ENCODE assay signal across 9 cellular contexts in genomic region chrX:112691361-112691760, GRCh38. TPM values are rescaled to one million over a fixed set of nuclear protein-coding genes. Genes with fewer than 3 reads are reported as not detected.
"Had no signal": no experiment of that assay in that cellular context is flagged by ENCODE, and none has a peak within 500 bp of the region (broad histone marks: within the 10 kb centered on the region; RNA-seq: fewer than 3 reads in every experiment).

No MANE protein-coding gene starts in this region.

- H3K36me3 ChIP-seq: HAP-1 had no signal

- H3K9me3 Mint-ChIP-seq: IgD-negative memory B cell had no signal

- H3K36me3 Mint-ChIP-seq: IgD-negative memory B cell had no signal

- H3K4me3 ChIP-seq: GM23248, HAP-1 had no signal

- H2AFZ ChIP-seq: GM23248 had no signal

- H3K4me1 Mint-ChIP-seq: IgD-negative memory B cell had no signal

- H3K4me1 ChIP-seq: HAP-1 had no signal

- H3K4me3 Mint-ChIP-seq: IgD-negative memory B cell had no signal

- H3K9ac ChIP-seq: GM23248 had no signal

- DNase-seq: GM23248, GOT3, H7, KBM-7 had no signal

- ATAC-seq: HCT116 had no signal

- FAIRE-seq: HTR-8/SVneo had no signal

- H3K27ac Mint-ChIP-seq: IgD-negative memory B cell had no signal

- H3K27ac ChIP-seq: GM23248 had no signal

RNA-seq across cellular contexts. Expression of gene LHFPL1, which starts 11.6 kb away (rescaled TPM):
- total RNA-seq: GM23248, HT-29 had no signal
